Comparison of ENCODE assay signal across 9 cellular contexts in the genomic region with DNA sequence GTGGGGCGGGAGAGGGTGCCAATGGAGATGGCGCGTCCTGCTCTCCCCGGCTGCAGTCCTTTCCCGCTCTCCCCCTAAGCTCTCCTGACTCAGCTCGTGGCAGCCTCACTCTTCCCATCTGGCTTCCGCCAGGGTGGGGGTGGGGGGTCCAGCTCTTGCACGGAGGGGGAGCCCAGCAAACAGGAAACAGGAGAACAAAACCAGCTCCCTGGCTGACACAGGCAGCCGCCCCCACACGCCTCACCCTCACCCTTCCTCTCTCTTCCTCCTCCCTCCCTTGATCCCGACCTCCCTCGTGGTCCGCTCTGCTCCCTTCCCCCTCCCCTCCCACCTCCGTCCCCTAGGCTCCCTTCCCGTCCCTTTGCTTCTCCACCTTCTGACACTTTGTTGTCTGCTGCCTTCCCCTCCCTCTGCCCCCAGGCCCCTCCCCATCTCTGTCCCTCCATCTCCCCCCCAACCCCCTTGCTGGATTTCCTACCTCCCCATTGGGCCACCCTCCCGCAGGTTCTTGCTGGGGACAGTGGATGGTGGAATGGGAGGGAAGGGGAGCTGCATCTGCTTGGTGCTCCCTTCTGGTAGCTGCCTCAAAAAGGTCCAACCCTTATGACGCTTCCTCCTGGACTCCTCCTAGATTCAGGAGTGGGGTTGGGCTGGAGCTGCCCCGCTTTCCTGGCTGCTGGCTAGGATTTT. TPM values are rescaled to one million over a fixed set of nuclear protein-coding genes. Genes with fewer than 3 reads are reported as not detected.
A peak's percentile ranks its signal among the peaks of the same experiment; 100 is the strongest.
DNase-seq lines count a peak whose midpoint lies in the region; ATAC-seq, FAIRE-seq and TF ChIP-seq lines count a peak whose summit lies in the region.
"Had no signal": no experiment of that assay in that cellular context is flagged by ENCODE, and none has a peak within 500 bp of the region (broad histone marks: within the 10 kb centered on the region; RNA-seq: fewer than 3 reads in every experiment).

No MANE protein-coding gene starts in this region.

- H3K27ac Mint-ChIP-seq in nephron (peak overlapping the region; percentile 89 to 95 (median 94)), CD14-positive monocyte (no peak overlapping the region)

- peak overlapping the region; percentile 85 to 87 (median 87) for H3K4me3 Mint-ChIP-seq in nephron
- peak overlapping the region in 1 of 2 donors; percentile 92 for H3K4me3 Mint-ChIP-seq in CD14-positive monocyte

- H3K9me2 ChIP-seq in PC-3 (replicated peaks; ENCODE audit: low read length) = no peaks in the 10 kb centered on the region

- BruUV-seq in PC-3 (replicated peaks; lab: Mats Ljungman, UMichigan) = no TSS peak

- H3F3A ChIP-seq in PC-3 (ENCODE audit: low read length, unreplicated experiment) = no peaks in the 10 kb centered on the region

- H3K4me2 ChIP-seq in PC-3 (ENCODE audit: low read length) = no peak overlapping the region

- WGBS in small intestine, 3 donors = 43 to 81% (median 68%) methylated on average over 16 to 18 of the region's 18 CpGs

- intact Hi-C loops in PC-3 (cut with micrococcal nuclease) = no loop called here
- intact Hi-C loops in CD14-positive monocyte (cut with micrococcal nuclease) = no loop called here

- POLR2A ChIA-PET in PC-3 (lab: Charles Lee; ENCODE audit: unreplicated experiment) = no interaction called here

- TF ChIP-seq CTCF in AG09319 (IDR thresholded peaks at IDR 0.05; ENCODE audit: low read depth, low read length) (no peak), PC-3 (conservative IDR thresholded peaks at IDR 0.05; ENCODE audit: low read depth, low read length) (no peak), nephron (IDR thresholded peaks at IDR 0.05; ENCODE audit: unreplicated experiment in 3 of 3) (no peak), CD14-positive monocyte (IDR thresholded peaks at IDR 0.05) (no peak)

- no peaks in the 10 kb centered on the region for H3K36me3 ChIP-seq in PC-3 (ENCODE audit: low read depth, low read length)
- H3K36me3 ChIP-seq in small intestine (ENCODE audit: control insufficient read depth in 2 of 2, insufficient read depth in 2 of 2, low read length in 2 of 2) = no peaks in the 10 kb centered on the region

- H3K4me1 Mint-ChIP-seq in nephron (peaks cover 69% of the 10 kb centered on the region), CD14-positive monocyte (peaks cover 24% of the 10 kb centered on the region)

- H3K9me3 ChIP-seq in PC-3 (ENCODE audit: low read length) = no peaks in the 10 kb centered on the region
- H3K9me3 ChIP-seq in small intestine (ENCODE audit: control insufficient read depth, low read depth) = no peaks in the 10 kb centered on the region

- H3K27me3 Mint-ChIP-seq in nephron (ENCODE audit: low read depth) = peaks cover 25% of the 10 kb centered on the region
- H3K27me3 Mint-ChIP-seq in CD14-positive monocyte (ENCODE audit: low read depth in 3 of 3) = peaks cover 33 to 46% (median 39%) of the 10 kb centered on the region in 3 donors

- DNase-seq in AG09319 (ENCODE audit: extremely low read depth, low read depth) (peak; percentile 67), PC-3 (no peak), epithelial cell of prostate (ENCODE audit: low read depth, low spot score) (no peak), CD14-positive monocyte (ENCODE audit: low spot score) (no peak), AML-193 (lab: John Stamatoyannopoulos, UW) (no peak), small intestine (no peak), erythroblast (lab: John Stamatoyannopoulos, UW) (no peak)

- peak; percentile 13; the same call in 1 of the 2 replicates for ATAC-seq in PC-3

- no peak overlapping the region for H2AFZ ChIP-seq in PC-3 (ENCODE audit: low read length)

- peaks cover 14% of the 10 kb centered on the region for H3K4me1 ChIP-seq in PC-3 (ENCODE audit: insufficient read depth, low read length)
- no peaks in the 10 kb centered on the region for H3K4me1 ChIP-seq in small intestine (ENCODE audit: control insufficient read depth in 2 of 2, insufficient read depth in 1 of 2, low read depth in 1 of 2, low read length in 1 of 2)

- no peaks in the 10 kb centered on the region for H3K79me2 ChIP-seq in PC-3 (ENCODE audit: low read length)

- no peak overlapping the region for H3K4me3 ChIP-seq in PC-3 (ENCODE audit: low read length)
- no peak overlapping the region for H3K4me3 ChIP-seq in small intestine (ENCODE audit: low read depth in 1 of 2, low read length in 2 of 2)

- no peaks in the 10 kb centered on the region for H3K9me3 Mint-ChIP-seq in nephron
- peaks cover 0 to 10% (median 4%) of the 10 kb centered on the region in 7 donors for H3K9me3 Mint-ChIP-seq in CD14-positive monocyte

- H3K27me3 ChIP-seq in PC-3 (ENCODE audit: low read length) (no peaks in the 10 kb centered on the region), small intestine (ENCODE audit: control insufficient read depth in 2 of 2, insufficient read depth in 2 of 2, low read length in 2 of 2) (peaks cover 2 to 10% of the 10 kb centered on the region in 2 donors)

- H4K20me1 ChIP-seq in PC-3 (ENCODE audit: low read length) = no peaks in the 10 kb centered on the region

- H3K27ac ChIP-seq in PC-3 (ENCODE audit: low read length) (no peak overlapping the region), epithelial cell of prostate (peak overlapping the region; percentile 73), small intestine (ENCODE audit: low read depth in 1 of 2, low read length in 1 of 2) (peak overlapping the region in 1 of 2 donors; percentile 77)

- CTCF ChIA-PET in PC-3 (lab: Charles Lee) = no interaction called here

- H3K36me3 Mint-ChIP-seq in nephron (ENCODE audit: low read depth) (no peaks in the 10 kb centered on the region), CD14-positive monocyte (peaks cover 0 to 9% of the 10 kb centered on the region in 2 donors)

- H3K9ac ChIP-seq in PC-3 (ENCODE audit: low read length) = no peak overlapping the region

- TF ChIP-seq POLR2A in erythroblast (IDR thresholded peaks at IDR 0.05; ENCODE audit: low read length) = no peak

- no peak for FAIRE-seq in small intestine (lab: Jason Lieb, UNC)
- FAIRE-seq: endometrium had no signal

RNA-seq across cellular contexts. Expression of a gene that starts 23.7 kb away (rescaled TPM):
- 9.0 and 10.6 TPM in 2 replicates for total RNA-seq in PC-3 (2014; rRNA removed)
- polyA plus RNA-seq in CD14-positive monocyte = under 1 TPM; 0.03 to 0.09 TPM
- 10 to 100 TPM in 1 of 3 donors, 1 to 10 TPM in 1, under 1 TPM in 1; 0.89 to 10.4 (median 1.1) TPM for polyA plus RNA-seq in small intestine

Comparison
In these comparisons a context has a peak if more than half of its experiments do, and no peak if none do; other contexts are left out.
1. H3K27ac Mint-ChIP-seq: peak in nephron (3 of 3); none in CD14-positive monocyte (0 of 7).